ENCODE assay signal across 9 cellular contexts in genomic region chr19:45591004-45591637, GRCh38. TPM values are rescaled to one million over a fixed set of nuclear protein-coding genes. Genes with fewer than 3 reads are reported as not detected.
DNase-seq lines count a peak whose midpoint lies in the region; ATAC-seq, FAIRE-seq and TF ChIP-seq lines count a peak whose summit lies in the region.
"Had no signal": no experiment of that assay in that cellular context is flagged by ENCODE, and none has a peak within 500 bp of the region (broad histone marks: within the 10 kb centered on the region; RNA-seq: fewer than 3 reads in every experiment).

No MANE protein-coding gene starts in this region.

- H3K9me3 Mint-ChIP-seq in activated CD4-positive, alpha-beta memory T cell treated with anti-CD3 and anti-CD28 coated beads for 36 hours: no peaks in the 10 kb centered on the region

- no peak overlapping the region for H3K23ac ChIP-seq in IMR-90 (ENCODE audit: low read depth, low read length)

- H3K14ac ChIP-seq in IMR-90 (replicated peaks; ENCODE audit: low read depth, low read length): no peak overlapping the region

- no peak overlapping the region for H3K4me3 ChIP-seq in IMR-90 (ENCODE audit: insufficient read depth, low read depth, low read length)

- H2BK5ac ChIP-seq in IMR-90 (ENCODE audit: low read depth, low read length, poor library complexity, severe bottlenecking): no peak overlapping the region

- no peak for TF ChIP-seq POLR2A in IMR-90 (IDR thresholded peaks at IDR 0.05; ENCODE audit: low read depth, low read length)
- TF ChIP-seq POLR2A in GM12891 (IDR thresholded peaks at IDR 0.05; ENCODE audit: low read depth, low read length): no peak

- no peak overlapping the region for H3K9ac ChIP-seq in IMR-90 (ENCODE audit: low read depth, low read length)

- in situ Hi-C loops in IMR-90 (cut with MboI; ENCODE audit: low sequenced_read_pairs): no loop called here

- dilution Hi-C loops in IMR-90 (cut with HindIII; ENCODE audit: low sequenced_read_pairs, unreplicated experiment): no loop called here

- peaks cover 10% of the 10 kb centered on the region for H3K27me3 ChIP-seq in IMR-90 (ENCODE audit: control insufficient read depth, insufficient read depth, low read length)

- peak; percentile 53 for TF ChIP-seq CTCF in IMR-90 (conservative IDR thresholded peaks at IDR 0.05; ENCODE audit: low read depth, low read length)

- peaks cover 27% of the 10 kb centered on the region for H3K27me3 Mint-ChIP-seq in activated CD4-positive, alpha-beta memory T cell treated with anti-CD3 and anti-CD28 coated beads for 36 hours

- no peaks in the 10 kb centered on the region for H3K4me1 ChIP-seq in IMR-90 (ENCODE audit: control insufficient read depth, insufficient read depth, low read length)

- H3K36me3 ChIP-seq in IMR-90 (ENCODE audit: control insufficient read depth, insufficient read depth, low read length): no peaks in the 10 kb centered on the region

- no peak overlapping the region for H4K5ac ChIP-seq in IMR-90 (ENCODE audit: low read depth, low read length)

- FAIRE-seq in GM12891 (lab: Jason Lieb, UNC): no peak
- FAIRE-seq: endometrium had no signal

- H3K4me1 Mint-ChIP-seq in activated CD4-positive, alpha-beta memory T cell treated with anti-CD3 and anti-CD28 coated beads for 36 hours (ENCODE audit: low read depth): peaks cover 10% of the 10 kb centered on the region

- H2AK9ac ChIP-seq in IMR-90 (replicated peaks; ENCODE audit: low read depth, low read length, poor library complexity): peak overlapping the region; percentile 65

- no peak overlapping the region for H3K27ac Mint-ChIP-seq in activated CD4-positive, alpha-beta memory T cell treated with anti-CD3 and anti-CD28 coated beads for 36 hours

- H2BK15ac ChIP-seq in IMR-90 (ENCODE audit: low read depth, low read length): no peak overlapping the region

- H2AFZ ChIP-seq in IMR-90 (replicated peaks; ENCODE audit: low read length, poor library complexity): peak overlapping the region; percentile 81

- no peak overlapping the region for H3K18ac ChIP-seq in IMR-90 (ENCODE audit: low read depth, low read length)

- peak; percentile 55 for DNase-seq in COLO668 (lab: John Stamatoyannopoulos, UW; ENCODE audit: unreplicated experiment)
- peak; percentile 35 for DNase-seq in IMR-90
- peak; percentile 73 for DNase-seq in activated CD4-positive, alpha-beta memory T cell treated with anti-CD3 and anti-CD28 coated beads for 36 hours
- peak; percentile 41 for DNase-seq in glomerular visceral epithelial cell (ENCODE audit: extremely low spot score)
- peak; percentile 57 to 63 for DNase-seq in stimulated activated CD4-positive, alpha-beta T cell treated with anti-CD3 and anti-CD28 coated beads, Interleukin-2, amount 100 ng/mL, for 24 hours
- no peak for DNase-seq in GM12891 (ENCODE audit: insufficient read length, low spot score)
- DNase-seq in SKM-1 (lab: John Stamatoyannopoulos, UW; ENCODE audit: unreplicated experiment): no peak

- H3K9me3 ChIP-seq in IMR-90 (ENCODE audit: control insufficient read depth, insufficient read depth, low read length): no peaks in the 10 kb centered on the region

- 35% methylated on average over 36 of the region's 48 CpGs; no CpG with 5 or more reads in 1 of the 2 experiments for WGBS in IMR-90 (ENCODE audit: extremely low coverage in 2 of 2, insufficient read length in 1 of 2), 2 experiments

- intact Hi-C loops in IMR-90 (cut with micrococcal nuclease): no loop called here
- intact Hi-C loops in activated CD4-positive, alpha-beta memory T cell treated with anti-CD3 and anti-CD28 coated beads for 36 hours (cut with micrococcal nuclease): no loop called here

- H4K20me1 ChIP-seq in IMR-90 (ENCODE audit: insufficient read depth, low read length): no peaks in the 10 kb centered on the region

- no peaks in the 10 kb centered on the region for H3K36me3 Mint-ChIP-seq in activated CD4-positive, alpha-beta memory T cell treated with anti-CD3 and anti-CD28 coated beads for 36 hours

- no peaks in the 10 kb centered on the region for H3K9me1 ChIP-seq in IMR-90 (ENCODE audit: insufficient read depth, low read length)

- H3K4ac ChIP-seq in IMR-90 (ENCODE audit: low read depth, low read length): no peak overlapping the region

- H3K27ac ChIP-seq in IMR-90 (ENCODE audit: insufficient read depth, low read length): no peak overlapping the region

- H3K79me1 ChIP-seq in IMR-90 (ENCODE audit: low read depth in 1 of 2, low read length in 2 of 2): no peaks in the 10 kb centered on the region

- H2BK20ac ChIP-seq in IMR-90 (ENCODE audit: low read depth, low read length): no peak overlapping the region

- H4K8ac ChIP-seq in IMR-90 (ENCODE audit: low read depth in 2 of 2, low read length in 2 of 2): no peak overlapping the region

- POLR2A ChIA-PET in IMR-90 (lab: Charles Lee; ENCODE audit: unreplicated experiment): no interaction called here
- POLR2A ChIA-PET in activated CD4-positive, alpha-beta memory T cell treated with anti-CD3 and anti-CD28 coated beads for 36 hours (lab: Charles Lee): interaction anchor here (1.3 kb wide), 1 partner anchor 52 kb away, joined by 6 read pairs; no protein-coding TSS in a partner anchor

- BruUV-seq in IMR-90 (replicated peaks; lab: Mats Ljungman, UMichigan): no TSS peak

- no peak overlapping the region for H2BK120ac ChIP-seq in IMR-90 (ENCODE audit: low read depth, low read length)

- CTCF ChIA-PET in IMR-90 (lab: Yijun Ruan, JAX): no interaction called here
- CTCF ChIA-PET in activated CD4-positive, alpha-beta memory T cell treated with anti-CD3 and anti-CD28 coated beads for 36 hours (lab: Charles Lee): interaction anchor here (0.6 to 1.9 kb wide), 8 partner anchors 23 to 126 kb away, joined by 3 to 7 read pairs (median 5); partner anchors contain the start of gene QPCTL

- H3K56ac ChIP-seq in IMR-90 (ENCODE audit: extremely low read depth, insufficient read depth, low read length): no peak overlapping the region

- H4K91ac ChIP-seq in IMR-90 (ENCODE audit: insufficient read depth, low read depth, low read length): no peak overlapping the region

- H3K4me2 ChIP-seq in IMR-90 (ENCODE audit: low read depth, low read length): no peak overlapping the region

- TF ChIP-seq RAD21 in IMR-90 (IDR thresholded peaks at IDR 0.05; ENCODE audit: low read length): peak; percentile 59

- ATAC-seq in IMR-90 (ENCODE audit: low read depth): peak; percentile 85
- ATAC-seq in GM19463 (IDR thresholded peaks at IDR 0.05; ENCODE audit: unreplicated experiment): no peak

- H3K4me3 Mint-ChIP-seq in activated CD4-positive, alpha-beta memory T cell treated with anti-CD3 and anti-CD28 coated beads for 36 hours: no peak overlapping the region

- no peak overlapping the region for H2AK5ac ChIP-seq in IMR-90 (ENCODE audit: low read depth, low read length)

TF ChIP-seq in IMR-90, 13 proteins besides CTCF, POLR2A, EP300 and RAD21 (continues in another document):
- TF ChIP-seq RCOR1 (IDR thresholded peaks at IDR 0.05; ENCODE audit: insufficient replicate concordance, low read length) (no peak), CEBPB (IDR thresholded peaks at IDR 0.05; ENCODE audit: low read depth, low read length) (no peak), FOS (IDR thresholded peaks at IDR 0.05; ENCODE audit: low read depth, low read length) (no peak), RFX5 (IDR thresholded peaks at IDR 0.05; ENCODE audit: low read depth, low read length) (no peak), MXI1 (IDR thresholded peaks at IDR 0.05; ENCODE audit: borderline replicate concordance, low read depth, low read length) (no peak), CHD1 (IDR thresholded peaks at IDR 0.05; ENCODE audit: low read depth, low read length) (no peak)

TF ChIP-seq in GM12891, 5 proteins besides CTCF, POLR2A, EP300 and RAD21:
- no peak for TF ChIP-seq POU2F2 (IDR thresholded peaks at IDR 0.05; ENCODE audit: low read depth, low read length)
- TF ChIP-seq PAX5 (IDR thresholded peaks at IDR 0.05; ENCODE audit: insufficient read depth, low read length, severe bottlenecking): no peak
- no peak for TF ChIP-seq SPI1 (IDR thresholded peaks at IDR 0.05; ENCODE audit: low read depth, low read length)
- no peak for TF ChIP-seq POLR2AphosphoS5 (IDR thresholded peaks at IDR 0.05; ENCODE audit: low read depth, low read length)
- TF ChIP-seq TAF1 (IDR thresholded peaks at IDR 0.05; ENCODE audit: low read depth, low read length): no peak

RNA-seq across cellular contexts. Expression of gene OPA3, which starts 6.5 kb away (rescaled TPM):
- 3.9 and 5.2 TPM in 2 replicates for total RNA-seq in IMR-90 (2012; rRNA removed)
- 9.6 and 10.9 TPM in 2 replicates for polyA plus RNA-seq in IMR-90 (2012; rRNA removed)
- polyA plus RNA-seq in IMR-90 (2012; cell fraction: cytosol; rRNA removed): 7.8 and 9.8 TPM in 2 replicates
- polyA plus RNA-seq in IMR-90 (2012; cell fraction: nucleus; rRNA removed; ENCODE audit: low replicate concordance): 7.1 and 10.8 TPM in 2 replicates
- 10 to 100 TPM; 10.8 to 11.0 TPM for total RNA-seq in activated CD4-positive, alpha-beta memory T cell treated with anti-CD3 and anti-CD28 coated beads for 36 hours
- polyA plus RNA-seq in GM12891 (2012; ENCODE audit: low read depth, missing spikeins): 5.3 TPM

RNA-seq across cellular contexts. Expression of gene GPR4, which starts 10.9 kb away (rescaled TPM):
- not detected in 2 replicates for total RNA-seq in IMR-90 (2012; rRNA removed)
- 0.02 and 0.04 TPM in 2 replicates for polyA plus RNA-seq in IMR-90 (2012; rRNA removed)
- polyA plus RNA-seq in IMR-90 (2012; cell fraction: cytosol; rRNA removed): 0.02 and 0.07 TPM in 2 replicates
- 0.16 and 0.17 TPM in 2 replicates for polyA plus RNA-seq in IMR-90 (2012; cell fraction: nucleus; rRNA removed; ENCODE audit: low replicate concordance)
- total RNA-seq in activated CD4-positive, alpha-beta memory T cell treated with anti-CD3 and anti-CD28 coated beads for 36 hours: not detected
- polyA plus RNA-seq in GM12891 (2012; ENCODE audit: low read depth, missing spikeins): not detected

RNA-seq across cellular contexts. Expression of gene EML2, which starts 48.1 kb away (rescaled TPM):
- 11.1 and 11.8 TPM in 2 replicates for total RNA-seq in IMR-90 (2012; rRNA removed)
- 25.3 and 26.0 TPM in 2 replicates for polyA plus RNA-seq in IMR-90 (2012; rRNA removed)
- 16.1 and 17.7 TPM in 2 replicates for polyA plus RNA-seq in IMR-90 (2012; cell fraction: cytosol; rRNA removed)
- polyA plus RNA-seq in IMR-90 (2012; cell fraction: nucleus; rRNA removed; ENCODE audit: low replicate concordance): 126 and 168 TPM in 2 replicates
- total RNA-seq in activated CD4-positive, alpha-beta memory T cell treated with anti-CD3 and anti-CD28 coated beads for 36 hours: 100 to 1,000 TPM; 159 to 183 TPM
- 49.5 TPM for polyA plus RNA-seq in GM12891 (2012; ENCODE audit: low read depth, missing spikeins)

Comparison
In these comparisons a context has a peak if more than half of its experiments do, and no peak if none do; other contexts are left out.
1. DNase-seq: peak in COLO668 (single experiment), IMR-90 (single experiment), activated CD4-positive, alpha-beta memory T cell treated with anti-CD3 and anti-CD28 coated beads for 36 hours (single experiment), glomerular visceral epithelial cell (single experiment) and stimulated activated CD4-positive, alpha-beta T cell treated with anti-CD3 and anti-CD28 coated beads, Interleukin-2, amount 100 ng/mL, for 24 hours (2 of 2); none in GM12891 (single experiment) and SKM-1 (single experiment).
2. RNA of gene EML2, which starts 48.1 kb away (total RNA-seq): 159 to 183 TPM in activated CD4-positive, alpha-beta memory T cell treated with anti-CD3 and anti-CD28 coated beads for 36 hours; 11.1 to 11.8 TPM in IMR-90; every median in the first group is over 10 times any median in the second.